22 cellular contexts compared by ENCODE assay signal in the genomic region with DNA sequence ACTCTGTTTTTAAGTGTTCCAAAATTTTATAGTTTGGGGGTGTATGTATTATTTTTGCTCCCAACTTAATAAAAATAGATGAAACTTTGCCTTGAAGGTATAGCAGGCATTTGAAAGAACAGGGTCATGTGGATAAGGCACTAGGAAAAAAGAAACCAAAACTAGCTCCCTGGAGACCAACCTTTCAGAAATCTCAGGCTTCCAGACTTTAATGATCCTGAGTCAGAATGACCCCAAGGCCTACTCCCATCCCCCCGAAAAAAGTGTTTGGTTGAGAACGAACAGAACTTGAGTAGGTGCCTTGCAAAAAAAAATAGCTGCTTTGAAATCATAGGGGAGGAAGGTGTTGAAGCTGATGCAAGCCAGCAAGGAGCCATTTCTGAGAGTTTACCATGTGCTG.
DNase-seq lines count a peak whose midpoint lies in the region; ATAC-seq, FAIRE-seq and TF ChIP-seq lines count a peak whose summit lies in the region.
"Had no signal": no experiment of that assay in that cellular context is flagged by ENCODE, and none has a peak within 500 bp of the region (broad histone marks: within the 10 kb centered on the region; RNA-seq: fewer than 3 reads in every experiment).

No MANE protein-coding gene starts in this region.

- 64% methylated on average over 2 of the region's 2 CpGs for WGBS in A549 (ENCODE audit: missing lambda C conversion rate)

- H3K4me1 Mint-ChIP-seq in mesothelial cell of epicardium = peaks cover 38% of the 10 kb centered on the region
- H3K4me1 Mint-ChIP-seq: B cell had no signal

- POLR2A ChIA-PET in A549 (lab: Yijun Ruan, JAX) = interaction anchor here (1.1 kb wide), 1 partner anchor 12 kb away, joined by 3 read pairs; no protein-coding TSS in a partner anchor

- in situ Hi-C loops in astrocyte of the spinal cord (cut with HindIII; ENCODE audit: low sequenced_read_pairs) = no loop called here

- FAIRE-seq in A549 (lab: Jason Lieb, UNC) = no peak
- FAIRE-seq: H1, HepG2 had no signal

- ATAC-seq in A549 (no peak), sciatic nerve (no peak), GM21723 (IDR thresholded peaks at IDR 0.05; ENCODE audit: unreplicated experiment) (no peak), HG03520 (IDR thresholded peaks at IDR 0.05; ENCODE audit: unreplicated experiment) (no peak)
- ATAC-seq: HepG2, Panc1 had no signal

- peaks cover 12% of the 10 kb centered on the region for H3K36me3 Mint-ChIP-seq in mesothelial cell of epicardium
- H3K36me3 Mint-ChIP-seq: CD4-positive, CD25-positive, alpha-beta regulatory T cell had no signal

- H3K4me1 ChIP-seq in A549 = 0 out of 3 replicates have a peak, but pooled peaks cover 7% of the 10 kb centered on the region

- H3K4me3 Mint-ChIP-seq in mesothelial cell of epicardium = no peak overlapping the region
- H3K4me3 Mint-ChIP-seq: B cell; CD4-positive, CD25-positive, alpha-beta regulatory T cell had no signal

- H3K27me3 Mint-ChIP-seq in mesothelial cell of epicardium (ENCODE audit: low read depth) = no peaks in the 10 kb centered on the region

- H3K4me3 ChIP-seq in A549 (no peak overlapping the region), astrocyte of the spinal cord (ENCODE audit: low read depth, low read length) (no peak overlapping the region)

- intact Hi-C loops in sciatic nerve (cut with DNase I) = no loop called here

- no peak for TF ChIP-seq RAD21 in A549 (conservative IDR thresholded peaks at IDR 0.05 in 1 of 2, IDR thresholded peaks at IDR 0.05 in 1 of 2)

- CTCF ChIA-PET in A549 (lab: Yijun Ruan, JAX) = interaction anchor here (0.6 to 5.7 kb wide), 6 partner anchors 11 to 731 kb away, joined by 3 to 48 read pairs (median 4); no protein-coding TSS in a partner anchor

- TF ChIP-seq POLR2A in A549 (IDR thresholded peaks at IDR 0.05; ENCODE audit: low read length) = no peak

- DNase-seq in A549 (ENCODE audit: low read depth in 1 of 2, low spot score in 1 of 2) (no peak), M059J (ENCODE audit: low read depth) (peak; percentile 54), astrocyte of the spinal cord (ENCODE audit: low read depth, low spot score) (peak; percentile 32), mesothelial cell of epicardium (ENCODE audit: low spot score in 2 of 2, unreplicated experiment in 2 of 2) (no peak), SHP77 (lab: John Stamatoyannopoulos, UW) (no peak), sciatic nerve (ENCODE audit: low spot score) (no peak)
- DNase-seq: 8988T; CD4-positive, CD25-positive, alpha-beta regulatory T cell; COR-L47; DMS 273 treated with DMSO at 0.1 percent for 48 hours; DND-41; GDM1; KG1; NCI-H1436; NCI-H2029; NCI-H526 had no signal

- no peak overlapping the region for H3K4me2 ChIP-seq in A549

- H3K27ac ChIP-seq in A549 = peak overlapping the region; percentile 15 to 58; a peak in 4 of 6 replicates

- H3K9me3 ChIP-seq in A549 = no peaks in the 10 kb centered on the region

- no peak for TF ChIP-seq EP300 in A549 (IDR thresholded peaks at IDR 0.05)

- peak overlapping the region; percentile 87 for H3K27ac Mint-ChIP-seq in mesothelial cell of epicardium
- H3K27ac Mint-ChIP-seq: B cell; CD4-positive, CD25-positive, alpha-beta regulatory T cell had no signal

- TF ChIP-seq CTCF in A549 (IDR thresholded peaks at IDR 0.05) = no peak
- TF ChIP-seq CTCF in astrocyte of the spinal cord (IDR thresholded peaks at IDR 0.05; ENCODE audit: low read depth, low read length) = no peak
- no peak for TF ChIP-seq CTCF in mesothelial cell of epicardium (IDR thresholded peaks at IDR 0.05; ENCODE audit: unreplicated experiment)

- peaks cover 12% of the 10 kb centered on the region for H3K9me3 Mint-ChIP-seq in mesothelial cell of epicardium

TF ChIP-seq in A549, 52 proteins besides CTCF, POLR2A, EP300 and RAD21:
- no peak for TF ChIP-seq HOXB5 (CRISPR knock-in tag; IDR thresholded peaks at IDR 0.05)
- TF ChIP-seq E2F6 (IDR thresholded peaks at IDR 0.05; ENCODE audit: borderline replicate concordance, low read depth) = no peak
- no peak for TF ChIP-seq FOXS1 (CRISPR knock-in tag; IDR thresholded peaks at IDR 0.05)
- TF ChIP-seq KDM1A (IDR thresholded peaks at IDR 0.05; ENCODE audit: low read depth) = no peak
- TF ChIP-seq SMC3 (IDR thresholded peaks at IDR 0.05) = no peak
- no peak for TF ChIP-seq ATOH8 (CRISPR knock-in tag; IDR thresholded peaks at IDR 0.05; ENCODE audit: low read depth)
TF ChIP-seq in A549: peak in this region for 0.

Comparison
In these comparisons a context has a peak if more than half of its experiments do, and no peak if none do; other contexts are left out.
1. DNase-seq: peak in M059J (single experiment) and astrocyte of the spinal cord (single experiment); none in A549 (0 of 2), mesothelial cell of epicardium (0 of 2), SHP77 (0 of 2) and sciatic nerve (single experiment).